Comparison of ENCODE assay signal across 8 cellular contexts in genomic region chr13:110065780-110066179, GRCh38.
"Had no signal": no experiment of that assay in that cellular context is flagged by ENCODE, and none has a peak within 500 bp of the region (broad histone marks: within the 10 kb centered on the region; RNA-seq: fewer than 3 reads in every experiment).

No MANE protein-coding gene starts in this region.

- ATAC-seq: GM12878 had no signal

- DNase-seq: GDM1, GF-D8 had no signal

- H3K4me3 ChIP-seq: GM12878 had no signal

- FAIRE-seq: G401.6, GM12878, GM12891, GM12892, GM18507, GM19239 had no signal
